Comparison of ENCODE assay signal across 23 cellular contexts in the genomic region with DNA sequence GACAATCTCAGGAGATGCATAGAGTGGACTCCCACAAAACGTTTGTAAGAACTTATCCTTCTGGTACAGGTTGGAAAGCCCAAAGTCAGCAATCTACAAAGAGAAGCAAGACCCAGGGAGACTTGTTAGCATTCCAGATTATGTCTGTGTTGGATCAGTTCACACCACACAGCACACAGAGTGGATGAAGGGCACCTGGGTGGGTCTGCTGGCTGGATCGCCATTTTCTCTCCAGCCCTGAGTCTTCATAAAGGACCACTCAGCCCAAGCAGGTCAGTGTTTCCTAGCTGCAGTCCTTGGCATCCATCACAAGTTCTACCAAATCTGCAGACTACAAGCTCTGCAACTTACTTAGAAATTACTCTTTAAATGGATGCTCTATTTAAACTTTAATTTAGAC.
"Had no signal": no experiment of that assay in that cellular context is flagged by ENCODE, and none has a peak within 500 bp of the region (broad histone marks: within the 10 kb centered on the region; RNA-seq: fewer than 3 reads in every experiment).

No MANE protein-coding gene starts in this region.

- H3K4me3 ChIP-seq: upper lobe of right lung had no signal

- H3K27ac ChIP-seq: brain microvascular endothelial cell, upper lobe of right lung, VCaP had no signal

- H3K9me3 ChIP-seq: upper lobe of right lung had no signal

- ATAC-seq: left lobe of liver; naive thymus-derived CD4-positive, alpha-beta T cell; upper lobe of right lung had no signal

- H3K9me3 Mint-ChIP-seq: activated naive CD4-positive, alpha-beta T cell treated with anti-CD3 and anti-CD28 coated beads, Interleukin-2, amount 10 ng/mL, durations not matched to agents 7 days and 5 days; activated naive CD8-positive, alpha-beta T cell treated with anti-CD3 and anti-CD28 coated beads, Interleukin-2, amount 50 U/mL, for 24 hours; activated T-cell treated with anti-CD3 and anti-CD28 coated beads, Interleukin-2, amount 50 U/mL, for 4 hours; central memory CD8-positive, alpha-beta T cell; naive thymus-derived CD4-positive, alpha-beta T cell had no signal

- H3K27ac Mint-ChIP-seq: activated naive CD4-positive, alpha-beta T cell treated with anti-CD3 and anti-CD28 coated beads, Interleukin-2, amount 10 ng/mL, durations not matched to agents 7 days and 5 days; activated naive CD8-positive, alpha-beta T cell treated with anti-CD3 and anti-CD28 coated beads, Interleukin-2, amount 50 U/mL, for 24 hours; naive thymus-derived CD4-positive, alpha-beta T cell had no signal

- H3K4me1 Mint-ChIP-seq: activated naive CD4-positive, alpha-beta T cell treated with anti-CD3 and anti-CD28 coated beads, Interleukin-2, amount 10 ng/mL, durations not matched to agents 7 days and 5 days; central memory CD8-positive, alpha-beta T cell; naive thymus-derived CD4-positive, alpha-beta T cell had no signal

- FAIRE-seq: endothelial cell of umbilical vein, islet of Langerhans had no signal

- H3K27me3 Mint-ChIP-seq: activated naive CD4-positive, alpha-beta T cell treated with anti-CD3 and anti-CD28 coated beads, Interleukin-2, amount 10 ng/mL, durations not matched to agents 7 days and 5 days had no signal

- H3K4me3 Mint-ChIP-seq: activated naive CD4-positive, alpha-beta T cell treated with anti-CD3 and anti-CD28 coated beads, Interleukin-2, amount 10 ng/mL, durations not matched to agents 7 days and 5 days; activated naive CD8-positive, alpha-beta T cell treated with anti-CD3 and anti-CD28 coated beads, Interleukin-2, amount 50 U/mL, for 24 hours; activated T-cell treated with anti-CD3 and anti-CD28 coated beads, Interleukin-2, amount 50 U/mL, for 4 hours; central memory CD8-positive, alpha-beta T cell; naive thymus-derived CD4-positive, alpha-beta T cell had no signal

- H3K27me3 ChIP-seq: brain microvascular endothelial cell, upper lobe of right lung had no signal

- H3K36me3 Mint-ChIP-seq: activated naive CD4-positive, alpha-beta T cell treated with anti-CD3 and anti-CD28 coated beads, Interleukin-2, amount 10 ng/mL, durations not matched to agents 7 days and 5 days; naive thymus-derived CD4-positive, alpha-beta T cell had no signal

- DNase-seq: activated CD4-positive, alpha-beta T cell treated with anti-CD3 and anti-CD28 coated beads, Interleukin-2, amount 50 U/mL, for 1 hour; activated CD4-positive, CD25-positive, alpha-beta regulatory T cell treated with anti-CD3 and anti-CD28 coated beads, Interleukin-2, amount 50 U/mL, for 72 hours; activated CD8-positive, alpha-beta memory T cell treated with anti-CD3 and anti-CD28 coated beads, Interleukin-2, amount 50 U/mL, for 4 hours; activated effector memory CD4-positive, alpha-beta T cell treated with Interleukin-2 at 50 U/mL for 16 hours; activated naive CD4-positive, alpha-beta T cell treated with anti-CD3 and anti-CD28 coated beads, Interleukin-2, amount 10 ng/mL, durations not matched to agents 7 days and 5 days; activated naive CD8-positive, alpha-beta T cell treated with anti-CD3 and anti-CD28 coated beads, Interleukin-2, amount 50 U/mL, for 24 hours; activated T-cell treated with anti-CD3 and anti-CD28 coated beads, Interleukin-2, amount 50 U/mL, for 4 hours; anterior cingulate cortex; brain microvascular endothelial cell; cortex of kidney; effector CD4-positive, alpha-beta T cell; naive thymus-derived CD4-positive, alpha-beta T cell; nucleus accumbens; stimulated activated CD4-positive, alpha-beta T cell treated with anti-CD3 and anti-CD28 coated beads, Interleukin-12 subunit alpha, Interleukin-12 subunit beta, amount 100 ng/mL, for 4 hours; stimulated activated CD4-positive, alpha-beta T cell treated with anti-CD3 and anti-CD28 coated beads, Interleukin-1b, Interleukin-23, amount 100 ng/mL, for 48 hours; stimulated activated naive CD4-positive, alpha-beta T cell treated with Interleukin-2 at 50 U/mL for 16 hours; SW 1271; upper lobe of right lung had no signal
